In genomic region chr5:61334224-61335196, GRCh38 we compare ENCODE assay signal across 8 cellular contexts. TPM values are rescaled to one million over a fixed set of nuclear protein-coding genes. Genes with fewer than 3 reads are reported as not detected.
DNase-seq lines count a peak whose midpoint lies in the region; ATAC-seq and TF ChIP-seq lines count a peak whose summit lies in the region.

No MANE protein-coding gene starts in this region.

- POLR2A ChIA-PET in A673 (lab: Charles Lee; ENCODE audit: low non-redundant PET) (no interaction called here), MCF 10A (lab: Yijun Ruan, JAX) (interaction anchor here (0.7 to 2.0 kb wide), 16 partner anchors 8 to 582 kb away, joined by 3 to 9 read pairs (median 4); partner anchors contain the start of genes ERCC8, NDUFAF2 and SMIM15)

- peaks cover 31% of the 10 kb centered on the region for H3K4me1 ChIP-seq in A673 (ENCODE audit: insufficient read depth, low read length, poor library complexity, severe bottlenecking)

- peaks cover 6% of the 10 kb centered on the region for H3K36me3 ChIP-seq in A673 (ENCODE audit: insufficient read depth, low read length, poor library complexity, severe bottlenecking)

- intact Hi-C loops in A673 (cut with micrococcal nuclease; ENCODE audit: unreplicated experiment) (loop anchor here (5.0 to 10.0 kb wide), 8 partner anchors 63 to 490 kb away; no protein-coding TSS in a partner anchor), MCF 10A (cut with micrococcal nuclease) (loop anchor here (5.0 to 10.0 kb wide), 4 partner anchors 120 to 598 kb away; no protein-coding TSS in a partner anchor)

- H3K36me3 Mint-ChIP-seq in MCF 10A (ENCODE audit: insufficient read depth, unreplicated experiment) (peaks cover 13% of the 10 kb centered on the region), type B pancreatic cell (peaks cover 25% of the 10 kb centered on the region)

- peak overlapping the region; percentile 92 for H3K4me3 ChIP-seq in A673 (ENCODE audit: low read depth, low read length, poor library complexity, severe bottlenecking)

- no peaks in the 10 kb centered on the region for H3K27me3 ChIP-seq in A673 (replicated peaks; ENCODE audit: insufficient read depth, low read depth, low read length, poor library complexity)

- H3K4me3 Mint-ChIP-seq in MCF 10A (ENCODE audit: unreplicated experiment) (peak overlapping the region; percentile 76), type B pancreatic cell (peak overlapping the region; percentile 98)

- CTCF ChIA-PET in A673 (lab: Charles Lee): no interaction called here
- CTCF ChIA-PET in MCF 10A (lab: Yijun Ruan, JAX): interaction anchor here (0.5 to 2.2 kb wide), 6 partner anchors 116 to 584 kb away, joined by 3 to 12 read pairs (median 3); no protein-coding TSS in a partner anchor

- no peaks in the 10 kb centered on the region for H3K9me3 ChIP-seq in A673 (ENCODE audit: low read depth, low read length, poor library complexity, severe bottlenecking)

- TF ChIP-seq CTCF in A673 (conservative IDR thresholded peaks at IDR 0.05; ENCODE audit: low read depth, low read length) (no peak), MCF 10A (IDR thresholded peaks at IDR 0.05; ENCODE audit: unreplicated experiment) (no peak), type B pancreatic cell (conservative IDR thresholded peaks at IDR 0.05) (no peak)

- H3K27me3 Mint-ChIP-seq in MCF 10A (ENCODE audit: insufficient read depth, unreplicated experiment) (no peaks in the 10 kb centered on the region), type B pancreatic cell (peaks cover 4% of the 10 kb centered on the region)

- BruUV-seq in A673 (replicated peaks; lab: Mats Ljungman, UMichigan) (TSS peak; percentile 39), MCF 10A (replicated peaks; lab: Mats Ljungman, UMichigan) (TSS peak; percentile 33)

- H3K4me1 Mint-ChIP-seq in MCF 10A (ENCODE audit: insufficient read depth, unreplicated experiment) (peaks cover 27% of the 10 kb centered on the region), type B pancreatic cell (ENCODE audit: unreplicated experiment) (peaks cover 30% of the 10 kb centered on the region)

- ATAC-seq in HG03045 (IDR thresholded peaks at IDR 0.05; ENCODE audit: unreplicated experiment) (no peak), HG03159 (IDR thresholded peaks at IDR 0.05; ENCODE audit: unreplicated experiment) (no peak)

- H3K9me3 Mint-ChIP-seq in MCF 10A (ENCODE audit: unreplicated experiment) (no peaks in the 10 kb centered on the region), type B pancreatic cell (no peaks in the 10 kb centered on the region)

- peak; percentile 71 for DNase-seq in A673 (ENCODE audit: low spot score)
- DNase-seq in HT1080 (ENCODE audit: low read depth): peak; percentile 20
- no peak for DNase-seq in MCF 10A (ENCODE audit: unreplicated experiment)
- peak; percentile 36 to 47 for DNase-seq in lung microvascular endothelial cell (ENCODE audit: low read depth in 2 of 2)
- no peak for DNase-seq in type B pancreatic cell (ENCODE audit: extremely low spot score, unreplicated experiment)
- DNase-seq in SHP77 treated with DMSO at 0.1 percent for 48 hours (lab: John Stamatoyannopoulos, UW): no peak

- H3K27ac Mint-ChIP-seq in MCF 10A (ENCODE audit: low read depth, unreplicated experiment): peak overlapping the region; percentile 59
- peak overlapping the region; percentile 92 for H3K27ac Mint-ChIP-seq in type B pancreatic cell

- peak overlapping the region; percentile 85 for H3K27ac ChIP-seq in A673 (ENCODE audit: low read depth, low read length, poor library complexity, severe bottlenecking)

RNA-seq across cellular contexts. Expression of gene ZSWIM6, which starts 2.5 kb away (rescaled TPM):
- 43.9 and 47.3 TPM in 2 replicates for total RNA-seq in A673 (2021)
- 5.2 and 6.8 TPM in 2 replicates for total RNA-seq in HT1080 (2014; rRNA removed; shearing (Covaris generic))
- polyA plus RNA-seq in HT1080 (2015; cell fraction: cytosol; rRNA removed): 12.1 and 15.3 TPM in 2 replicates
- polyA plus RNA-seq in HT1080 (2015; cell fraction: nucleus; rRNA removed): 44.6 and 48.6 TPM in 2 replicates
- total RNA-seq in MCF 10A (2022): 12.0 and 13.5 TPM in 2 replicates
- 9.4 and 13.9 TPM in 2 replicates for total RNA-seq in lung microvascular endothelial cell
- total RNA-seq in type B pancreatic cell (ENCODE audit: low replicate concordance): 22.4 and 24.6 TPM in 2 replicates

Comparison
In these comparisons a context has a peak if more than half of its experiments do, and no peak if none do; other contexts are left out.
1. DNase-seq: peak in A673 (single experiment), HT1080 (single experiment) and lung microvascular endothelial cell (2 of 2); none in MCF 10A (single experiment), type B pancreatic cell (single experiment) and SHP77 treated with DMSO at 0.1 percent for 48 hours (single experiment).